12 cellular contexts compared by ENCODE assay signal in the genomic region with DNA sequence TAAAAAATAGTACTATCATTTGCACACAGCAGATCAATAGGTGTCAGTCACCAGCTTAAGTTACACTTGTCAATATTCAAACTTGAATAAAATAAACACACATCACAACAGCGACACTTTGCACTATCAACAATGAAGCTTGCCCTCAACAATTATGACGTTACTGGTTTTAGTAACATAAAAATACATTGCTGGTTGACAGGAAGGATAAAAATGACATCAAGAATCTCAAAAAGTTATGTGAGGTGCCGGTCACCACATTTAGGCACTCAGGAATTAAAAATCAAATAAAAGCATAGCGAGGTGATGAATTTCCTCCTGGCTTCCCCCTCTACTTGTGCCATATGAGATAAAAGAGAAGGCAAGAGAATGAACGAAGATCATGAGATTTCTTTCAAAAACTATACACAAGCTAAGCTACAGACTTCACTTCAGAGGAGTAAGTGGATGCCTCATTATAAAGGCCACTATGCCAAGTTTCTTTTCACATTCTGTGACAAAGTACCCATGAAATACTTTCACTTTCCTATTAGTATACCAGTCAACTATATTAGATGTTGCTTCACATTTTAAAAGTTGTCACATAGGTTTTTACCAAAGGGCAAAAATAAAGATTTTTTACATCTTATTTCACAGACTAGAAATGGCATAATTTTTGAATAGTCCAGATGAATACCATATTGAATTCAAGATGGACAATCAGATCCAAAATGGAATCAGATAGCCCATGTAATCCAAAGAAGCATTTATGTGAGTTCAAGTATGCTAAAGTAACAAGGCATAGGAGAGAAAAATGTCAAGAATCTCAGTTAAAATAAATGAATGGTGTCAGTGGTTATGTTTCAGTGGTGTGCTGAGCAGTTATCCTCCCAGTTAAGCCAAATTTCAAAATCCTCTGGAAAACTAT. TPM values are rescaled to one million over a fixed set of nuclear protein-coding genes. Genes with fewer than 3 reads are reported as not detected.
DNase-seq lines count a peak whose midpoint lies in the region; TF ChIP-seq lines count a peak whose summit lies in the region.
"Had no signal": no experiment of that assay in that cellular context is flagged by ENCODE, and none has a peak within 500 bp of the region (broad histone marks: within the 10 kb centered on the region; RNA-seq: fewer than 3 reads in every experiment).

No MANE protein-coding gene starts in this region.

- POLR2A ChIA-PET in SK-N-SH (lab: Yijun Ruan, JAX), result interaction anchor here (0.6 kb wide), 1 partner anchor 279 kb away, joined by 3 read pairs; no protein-coding TSS in a partner anchor

- H3K9ac ChIP-seq in SK-N-SH, result 0 out of 2 replicates have a peak overlapping the region, but pooled peaks have one; percentile 3
- H3K9ac ChIP-seq in smooth muscle cell (ENCODE audit: low read depth), result no peak overlapping the region

- DNase-seq in activated T-cell treated with anti-CD3 and anti-CD28 coated beads, Interleukin-2, amount 50 U/mL, for 24 hours, result no peak
- no peak for DNase-seq in activated T-cell treated with anti-CD3 and anti-CD28 coated beads, Interleukin-2, amount 50 U/mL, for 1 hour
- DNase-seq in SK-N-SH (no peak), fibroblast of gingiva (ENCODE audit: low read depth) (peak; percentile 68), smooth muscle cell (lab: John Stamatoyannopoulos, UW; ENCODE audit: unreplicated experiment) (no peak), NCI-H446 (lab: John Stamatoyannopoulos, UW) (no peak), AG20443 (ENCODE audit: low spot score) (no peak)
- no peak for DNase-seq in stimulated activated CD4-positive, alpha-beta T cell treated with anti-CD3 and anti-CD28 coated beads, Interleukin-4, amount 100 ng/mL, for 24 hours
- DNase-seq: cerebellar nuclear complex, heart left ventricle, SIG-M5 had no signal

- WGBS in SK-N-SH (ENCODE audit: low lambda C conversion rate), result 79% methylated on average over 5 of the region's 5 CpGs
- WGBS in smooth muscle cell (ENCODE audit: low lambda C conversion rate), result 96% methylated on average over 5 of the region's 5 CpGs

- no peak for TF ChIP-seq EP300 in SK-N-SH (IDR thresholded peaks at IDR 0.05; ENCODE audit: borderline replicate concordance in 1 of 2, low read depth in 1 of 2, low read length in 1 of 2)

- peaks cover 41% of the 10 kb centered on the region for H3K4me1 Mint-ChIP-seq in activated T-cell treated with anti-CD3 and anti-CD28 coated beads, Interleukin-2, amount 50 U/mL, for 24 hours (ENCODE audit: low read depth)

- peaks cover 9% of the 10 kb centered on the region; the same call in 1 of the 2 replicates for H4K20me1 ChIP-seq in SK-N-SH (ENCODE audit: insufficient read depth)
- H4K20me1 ChIP-seq in smooth muscle cell (ENCODE audit: low read depth), result peaks cover 5% of the 10 kb centered on the region

- no peak for TF ChIP-seq RAD21 in SK-N-SH (IDR thresholded peaks at IDR 0.05; ENCODE audit: low read length)

- peaks cover 3% of the 10 kb centered on the region for H3K9me3 Mint-ChIP-seq in activated T-cell treated with anti-CD3 and anti-CD28 coated beads, Interleukin-2, amount 50 U/mL, for 24 hours

- H3K36me3 Mint-ChIP-seq in activated T-cell treated with anti-CD3 and anti-CD28 coated beads, Interleukin-2, amount 50 U/mL, for 24 hours (ENCODE audit: low read depth), result peaks cover 25% of the 10 kb centered on the region

- peaks cover 9 to 20% of the 10 kb centered on the region in 2 experiments; a peak in 3 of 4 replicates for H3K4me1 ChIP-seq in SK-N-SH (ENCODE audit: control insufficient read depth in 1 of 2, insufficient read depth in 2 of 2, low read depth in 1 of 2, low read length in 1 of 2)
- H3K4me1 ChIP-seq in smooth muscle cell (ENCODE audit: low read depth), result peaks cover 17% of the 10 kb centered on the region

- H3K27ac Mint-ChIP-seq in activated T-cell treated with anti-CD3 and anti-CD28 coated beads, Interleukin-2, amount 50 U/mL, for 24 hours, result peak overlapping the region; percentile 86
- H3K27ac Mint-ChIP-seq: stimulated activated effector memory CD8-positive, alpha-beta T cell treated with anti-CD3 and anti-CD28 coated beads, Interleukin-12 subunit alpha, Interleukin-12 subunit beta, amount 100 ng/mL, for 72 hours had no signal

- H3K9me2 ChIP-seq in SK-N-SH, result no peaks in the 10 kb centered on the region

- H3F3A ChIP-seq in SK-N-SH (replicated peaks; ENCODE audit: insufficient read depth), result peaks cover 34% of the 10 kb centered on the region
- peaks cover 15% of the 10 kb centered on the region for H3F3A ChIP-seq in smooth muscle cell (ENCODE audit: low read depth)

- peak overlapping the region; percentile 67 for H3K4me3 Mint-ChIP-seq in activated T-cell treated with anti-CD3 and anti-CD28 coated beads, Interleukin-2, amount 50 U/mL, for 24 hours

- CTCF ChIA-PET in SK-N-SH (lab: Yijun Ruan, JAX), result interaction anchor here (1.4 to 5.2 kb wide), 6 partner anchors 9 to 493 kb away, joined by 4 to 54 read pairs (median 30); no protein-coding TSS in a partner anchor

- H2AFZ ChIP-seq in SK-N-SH (ENCODE audit: low read depth) (no peak overlapping the region), smooth muscle cell (ENCODE audit: low read depth) (no peak overlapping the region)

- no peaks in the 10 kb centered on the region for H3K27me3 ChIP-seq in SK-N-SH (ENCODE audit: insufficient read depth)
- H3K27me3 ChIP-seq in smooth muscle cell (ENCODE audit: low read depth), result no peaks in the 10 kb centered on the region
- H3K27me3 ChIP-seq: heart left ventricle had no signal

- H3K79me2 ChIP-seq in SK-N-SH (ENCODE audit: insufficient read depth) (peaks cover 40% of the 10 kb centered on the region), smooth muscle cell (ENCODE audit: low read depth) (peaks cover 22% of the 10 kb centered on the region)

- H3K4me3 ChIP-seq in SK-N-SH (ENCODE audit: low read depth in 2 of 2, low read length in 1 of 2), result peak overlapping the region in 1 of 2 experiments; percentile 9; a peak in 2 of 4 replicates
- no peak overlapping the region for H3K4me3 ChIP-seq in smooth muscle cell
- H3K4me3 ChIP-seq: heart left ventricle had no signal

- H3K27me3 Mint-ChIP-seq in activated T-cell treated with anti-CD3 and anti-CD28 coated beads, Interleukin-2, amount 50 U/mL, for 24 hours, result no peaks in the 10 kb centered on the region

- H3K9me3 ChIP-seq in SK-N-SH (no peaks in the 10 kb centered on the region), smooth muscle cell (replicated peaks; ENCODE audit: low read depth) (no peaks in the 10 kb centered on the region)
- H3K9me3 ChIP-seq: heart left ventricle had no signal

- H3K4me2 ChIP-seq in SK-N-SH, result peak overlapping the region; percentile 86
- H3K4me2 ChIP-seq in smooth muscle cell, result peak overlapping the region; percentile 94

- H3K27ac ChIP-seq in SK-N-SH (ENCODE audit: low read depth in 2 of 2, low read length in 1 of 2), result no peak overlapping the region; a peak in 1 of 4 replicates
- no peak overlapping the region for H3K27ac ChIP-seq in smooth muscle cell (ENCODE audit: low read depth)
- H3K27ac ChIP-seq: heart left ventricle had no signal

- TF ChIP-seq CTCF in SK-N-SH (IDR thresholded peaks at IDR 0.05), result no peak
- no peak for TF ChIP-seq CTCF in smooth muscle cell (IDR thresholded peaks at IDR 0.05; ENCODE audit: borderline replicate concordance, insufficient read depth, poor library complexity, severe bottlenecking)

- H3K36me3 ChIP-seq in SK-N-SH (replicated peaks in 1 of 2; ENCODE audit: control insufficient read depth in 1 of 2, insufficient read depth in 2 of 2, low read length in 1 of 2), result peaks cover 18 to 30% of the 10 kb centered on the region in 2 experiments
- H3K36me3 ChIP-seq in smooth muscle cell (ENCODE audit: low read depth), result no peaks in the 10 kb centered on the region
- H3K36me3 ChIP-seq: heart left ventricle had no signal

TF ChIP-seq in SK-N-SH, 30 proteins besides CTCF, POLR2A, EP300 and RAD21:
- TF ChIP-seq USF2 (IDR thresholded peaks at IDR 0.05; ENCODE audit: borderline replicate concordance, low read depth, low read length) (no peak), FOXJ3 (CRISPR knock-in tag; IDR thresholded peaks at IDR 0.05) (no peak), POLR2AphosphoS5 (IDR thresholded peaks at IDR 0.05; ENCODE audit: low read depth, low read length) (peak; percentile 33; the same call in 1 of the 2 replicates), JUND (IDR thresholded peaks at IDR 0.05) (peak; percentile 8; the same call in 1 of the 2 replicates)
- TF ChIP-seq, protein P1, sequence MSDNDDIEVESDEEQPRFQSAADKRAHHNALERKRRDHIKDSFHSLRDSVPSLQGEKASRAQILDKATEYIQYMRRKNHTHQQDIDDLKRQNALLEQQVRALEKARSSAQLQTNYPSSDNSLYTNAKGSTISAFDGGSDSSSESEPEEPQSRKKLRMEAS (IDR thresholded peaks at IDR 0.05; ENCODE audit: low read depth), result no peak

RNA-seq across cellular contexts. Expression of gene CCDC71L, which starts 3.6 kb away (rescaled TPM):
- polyA plus RNA-seq in SK-N-SH (2012; rRNA removed) (25.8 and 30.0 TPM in 2 replicates), smooth muscle cell (17.1 and 21.0 TPM in 2 replicates)
- 27.8 and 31.4 TPM in 2 replicates for polyA plus RNA-seq in SK-N-SH (2012; cell fraction: cytosol; rRNA removed)
- polyA plus RNA-seq in SK-N-SH (2012; cell fraction: nucleus; rRNA removed), result 20.5 and 20.6 TPM in 2 replicates
- total RNA-seq in smooth muscle cell, result 33.1 and 35.7 TPM in 2 replicates
